Comparison of ENCODE assay signal across 10 cellular contexts in the genomic region with DNA sequence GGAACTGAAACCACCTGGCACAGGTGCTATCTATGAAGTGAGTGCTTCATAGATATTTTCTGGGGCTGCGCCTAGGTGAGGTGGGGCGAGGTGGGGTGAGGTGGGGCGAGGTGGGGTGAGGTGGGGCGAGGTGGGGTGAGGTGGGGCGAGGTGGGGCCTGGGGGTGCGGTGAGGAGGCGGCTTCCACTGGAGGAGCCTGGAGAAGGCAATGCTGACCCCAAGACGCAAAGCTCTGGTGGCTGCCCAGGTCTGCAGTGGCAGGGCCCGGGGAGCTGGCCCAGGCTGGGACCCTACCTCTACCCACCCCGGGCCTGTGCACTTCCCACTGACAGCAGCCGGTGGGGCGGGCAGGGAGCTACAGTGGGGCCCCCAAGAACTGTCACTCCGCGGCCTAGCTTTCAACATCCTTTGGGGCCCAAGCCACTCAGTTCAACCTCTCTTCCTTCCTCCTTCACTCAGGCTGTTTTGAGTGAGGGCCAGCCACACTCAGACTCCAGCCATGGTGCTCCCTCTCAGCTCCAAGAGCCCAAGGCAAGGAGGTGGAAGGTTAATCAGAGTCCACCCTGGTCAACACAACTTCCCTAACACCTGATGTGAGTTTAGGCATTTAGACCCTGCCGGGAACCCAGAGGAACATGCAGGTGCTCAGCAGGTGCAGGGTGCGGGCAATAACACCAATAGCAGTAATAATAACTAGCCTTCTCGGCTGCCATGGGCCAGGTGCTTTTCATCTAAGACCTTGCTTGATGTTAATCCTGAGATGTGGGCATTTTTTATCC.
A peak's percentile ranks its signal among the peaks of the same experiment; 100 is the strongest.
DNase-seq lines count a peak whose midpoint lies in the region; ATAC-seq, FAIRE-seq and TF ChIP-seq lines count a peak whose summit lies in the region.
"Had no signal": no experiment of that assay in that cellular context is flagged by ENCODE, and none has a peak within 500 bp of the region (broad histone marks: within the 10 kb centered on the region; RNA-seq: fewer than 3 reads in every experiment).

No MANE protein-coding gene starts in this region.

- POLR2A ChIA-PET in HepG2 (lab: Yijun Ruan, JAX), result interaction anchor here (0.9 to 2.9 kb wide), 3 partner anchors 42 to 90 kb away, joined by 3 to 28 read pairs (median 3); no protein-coding TSS in a partner anchor

- intact Hi-C loops in HepG2 (cut with micrococcal nuclease; ENCODE audit: unreplicated experiment) (loop anchor here (5.0 kb wide), 1 partner anchor 185 kb away; no protein-coding TSS in a partner anchor), vagina (cut with DNase I) (no loop called here)

- H3K4me1 ChIP-seq in HepG2 (ENCODE audit: insufficient read depth, low read length) (peaks cover 78% of the 10 kb centered on the region), vagina (peaks cover 79% of the 10 kb centered on the region)

- no peak for FAIRE-seq in HepG2 (lab: Jason Lieb, UNC)

- no peaks in the 10 kb centered on the region for H4K20me1 ChIP-seq in HepG2 (ENCODE audit: insufficient read depth, low read length)

- TF ChIP-seq CTCF in HepG2 (CRISPR knock-in tag; IDR thresholded peaks at IDR 0.05) (no peak), vagina (IDR thresholded peaks at IDR 0.05) (no peak)

- WGBS in HepG2 (ENCODE audit: low lambda C conversion rate), result 88% methylated on average over 12 of the region's 17 CpGs

- no peaks in the 10 kb centered on the region for H3K79me2 ChIP-seq in HepG2 (ENCODE audit: insufficient read depth, low read length)

- no peak for TF ChIP-seq RAD21 in HepG2 (CRISPR knock-in tag; IDR thresholded peaks at IDR 0.05)

- H3K9ac ChIP-seq in HepG2 (ENCODE audit: insufficient read depth, low read depth, low read length), result no peak overlapping the region
- H3K9ac ChIP-seq: neural progenitor cell had no signal

- TF ChIP-seq EP300 in HepG2 (IDR thresholded peaks at IDR 0.05; ENCODE audit: low read depth in 2 of 2, low read length in 2 of 2) (no peak), HepG2 (CRISPR knock-in tag; IDR thresholded peaks at IDR 0.05; ENCODE audit: borderline replicate concordance) (no peak)

- no peak overlapping the region for H2AFZ ChIP-seq in HepG2 (ENCODE audit: low read length)
- H2AFZ ChIP-seq: neural progenitor cell had no signal

- CTCF ChIA-PET in HepG2 (lab: Yijun Ruan, JAX; ENCODE audit: low intra/inter-chr PET ratio, low total read pairs), result interaction anchor here (1.2 to 2.3 kb wide), 2 partner anchors 95 kb away, joined by 3 to 34 read pairs; partner anchors contain the start of gene ZFP36L2

- H3K27ac ChIP-seq in HepG2 (ENCODE audit: extremely low read length, insufficient read depth, low read length), result no peak overlapping the region
- peak overlapping the region; percentile 77 for H3K27ac ChIP-seq in vagina
- H3K27ac ChIP-seq: neural progenitor cell had no signal

- TF ChIP-seq POLR2A in HepG2 (IDR thresholded peaks at IDR 0.05; ENCODE audit: insufficient read depth in 1 of 2, low read depth in 2 of 2, low read length in 2 of 2), result no peak
- no peak for TF ChIP-seq POLR2A in vagina (IDR thresholded peaks at IDR 0.05)
- no peak for TF ChIP-seq POLR2A in erythroblast (IDR thresholded peaks at IDR 0.05; ENCODE audit: low read length)

- no TSS peak for BruUV-seq in HepG2 (replicated peaks; lab: Mats Ljungman, UMichigan)

- no peaks in the 10 kb centered on the region for H3K36me3 ChIP-seq in HepG2 (replicated peaks in 1 of 2; ENCODE audit: control insufficient read depth in 1 of 2, insufficient read depth in 2 of 2, low read length in 2 of 2)
- H3K36me3 ChIP-seq in vagina, result no peaks in the 10 kb centered on the region
- H3K36me3 ChIP-seq in MG63, result no peaks in the 10 kb centered on the region
- H3K36me3 ChIP-seq: neural progenitor cell had no signal

- no peaks in the 10 kb centered on the region for H3K27me3 ChIP-seq in HepG2 (ENCODE audit: control insufficient read depth in 1 of 2, insufficient read depth in 2 of 2, low read length in 2 of 2)
- no peaks in the 10 kb centered on the region for H3K27me3 ChIP-seq in vagina
- no peaks in the 10 kb centered on the region for H3K27me3 ChIP-seq in MG63
- H3K27me3 ChIP-seq: neural progenitor cell had no signal

- no peak overlapping the region for H3K4me3 ChIP-seq in HepG2 (replicated peaks in 1 of 3; ENCODE audit: insufficient read depth in 1 of 3, low read depth in 2 of 3, low read length in 3 of 3)
- no peak overlapping the region for H3K4me3 ChIP-seq in vagina
- H3K4me3 ChIP-seq in MG63, result no peak overlapping the region
- H3K4me3 ChIP-seq: neural progenitor cell had no signal

- no peaks in the 10 kb centered on the region for H3K9me3 ChIP-seq in HepG2 (ENCODE audit: low read length)
- no peaks in the 10 kb centered on the region for H3K9me3 ChIP-seq in vagina
- no peaks in the 10 kb centered on the region for H3K9me3 ChIP-seq in MG63

- in situ Hi-C loops in HepG2 (cut with HindIII; ENCODE audit: extremely low pct_ligation_motif_present, low pct_unique_long_range_greater_than_20kb), result no loop called here

- peak; percentile 40 for DNase-seq in stimulated activated CD4-positive, alpha-beta T cell treated with anti-CD3 and anti-CD28 coated beads, Interleukin-15, amount 100 ng/mL, for 24 hours
- no peak for DNase-seq in stimulated activated CD4-positive, alpha-beta T cell treated with anti-CD3 and anti-CD28 coated beads, Interleukin-2, amount 100 ng/mL, for 24 hours
- DNase-seq in activated T-cell treated with anti-CD3 and anti-CD28 coated beads, Interleukin-2, amount 50 U/mL, for 48 hours, result peak; percentile 56 to 63
- DNase-seq in HepG2 (ENCODE audit: low spot score), result no peak
- DNase-seq in vagina (ENCODE audit: extremely low spot score in 2 of 2), result peak in 1 of 2 donors; percentile 82
- no peak for DNase-seq in kidney tubule cell (ENCODE audit: low spot score)
- DNase-seq in erythroblast (lab: John Stamatoyannopoulos, UW), result no peak
- DNase-seq in MG63, result no peak
- DNase-seq: NCI-H82 had no signal

- H3K4me2 ChIP-seq in HepG2 (ENCODE audit: low read depth, low read length), result no peak overlapping the region
- H3K4me2 ChIP-seq: neural progenitor cell had no signal

- ATAC-seq in HepG2, result no peak

TF ChIP-seq in HepG2, 621 proteins besides CTCF, POLR2A, EP300 and RAD21:
- TF ChIP-seq ZNF263 (CRISPR knock-in tag; IDR thresholded peaks at IDR 0.05) (peak; percentile 72), REPIN1 (CRISPR knock-in tag; IDR thresholded peaks at IDR 0.05; ENCODE audit: borderline replicate concordance, low read depth) (peak; percentile 58; the same call in 1 of the 2 replicates), SALL1 (CRISPR knock-in tag; IDR thresholded peaks at IDR 0.05) (0 out of 2 replicates have a peak, but pooled peaks have one; percentile 12), ZNF546 (CRISPR knock-in tag; conservative IDR thresholded peaks at IDR 0.05) (no peak), SRF (IDR thresholded peaks at IDR 0.05; ENCODE audit: low read depth, low read length) (no peak)
TF ChIP-seq in HepG2: peak in this region for 3.

Comparison
In these comparisons a context has a peak if more than half of its experiments do, and no peak if none do; other contexts are left out.
1. DNase-seq: peak in stimulated activated CD4-positive, alpha-beta T cell treated with anti-CD3 and anti-CD28 coated beads, Interleukin-15, amount 100 ng/mL, for 24 hours (single experiment) and activated T-cell treated with anti-CD3 and anti-CD28 coated beads, Interleukin-2, amount 50 U/mL, for 48 hours (2 of 2); none in stimulated activated CD4-positive, alpha-beta T cell treated with anti-CD3 and anti-CD28 coated beads, Interleukin-2, amount 100 ng/mL, for 24 hours (0 of 2), HepG2 (single experiment), kidney tubule cell (single experiment), erythroblast (0 of 2) and MG63 (single experiment).